Comparison of ENCODE assay signal across 2 cellular contexts in genomic region chr1:150536836-150537731, GRCh38.
TF ChIP-seq lines count a peak whose summit lies in the region.

No MANE protein-coding gene starts in this region.

TF ChIP-seq in HCT116, 20 proteins besides CTCF, POLR2A, EP300 and RAD21:
- TF ChIP-seq POLR2AphosphoS5 (IDR thresholded peaks at IDR 0.05; ENCODE audit: low read depth, low read length) (no peak), EGR1 (IDR thresholded peaks at IDR 0.05; ENCODE audit: low read depth) (no peak), EZH2 (IDR thresholded peaks at IDR 0.05) (no peak), CBX3 (IDR thresholded peaks at IDR 0.05; ENCODE audit: low read depth) (no peak), EZH2phosphoT487 (IDR thresholded peaks at IDR 0.05; ENCODE audit: borderline replicate concordance) (no peak), SIN3A (IDR thresholded peaks at IDR 0.05; ENCODE audit: low read depth) (no peak), ATF3 (IDR thresholded peaks at IDR 0.05) (no peak), YY1 (IDR thresholded peaks at IDR 0.05; ENCODE audit: extremely low read depth, insufficient replicate concordance, low read depth, low read length) (no peak), FOSL1 (IDR thresholded peaks at IDR 0.05; ENCODE audit: low read depth) (no peak), ZBTB33 (IDR thresholded peaks at IDR 0.05; ENCODE audit: extremely low read depth, insufficient replicate concordance, low read length) (no peak), ELF1 (IDR thresholded peaks at IDR 0.05; ENCODE audit: borderline replicate concordance, low read depth) (no peak), TCF7L2 (IDR thresholded peaks at IDR 0.05; ENCODE audit: borderline replicate concordance, extremely low read depth, insufficient read depth, insufficient read length) (no peak), CEBPB (IDR thresholded peaks at IDR 0.05; ENCODE audit: low read depth) (no peak), MAX (IDR thresholded peaks at IDR 0.05) (no peak), ZFX (IDR thresholded peaks at IDR 0.05) (no peak), JUND (IDR thresholded peaks at IDR 0.05) (no peak)

TF ChIP-seq in WTC11, 78 proteins besides CTCF, POLR2A, EP300 and RAD21:
- no peak for TF ChIP-seq EMX1 (CRISPR knock-in tag; IDR thresholded peaks at IDR 0.05)
- TF ChIP-seq ATF1 (CRISPR knock-in tag; IDR thresholded peaks at IDR 0.05): no peak
- no peak for TF ChIP-seq CDX4 (CRISPR knock-in tag; IDR thresholded peaks at IDR 0.05; ENCODE audit: borderline replicate concordance)
- no peak for TF ChIP-seq ARID4B (CRISPR knock-in tag; IDR thresholded peaks at IDR 0.05; ENCODE audit: borderline replicate concordance)
- TF ChIP-seq GTF2I (CRISPR knock-in tag; conservative IDR thresholded peaks at IDR 0.05): no peak
- no peak for TF ChIP-seq ATF6 (CRISPR knock-in tag; IDR thresholded peaks at IDR 0.05)
- no peak for TF ChIP-seq AR (CRISPR knock-in tag; IDR thresholded peaks at IDR 0.05)
- no peak for TF ChIP-seq SP1 (CRISPR knock-in tag; conservative IDR thresholded peaks at IDR 0.05)
- TF ChIP-seq FOXJ3 (CRISPR knock-in tag; IDR thresholded peaks at IDR 0.05; ENCODE audit: borderline replicate concordance): no peak
- TF ChIP-seq OVOL2 (CRISPR knock-in tag; IDR thresholded peaks at IDR 0.05; ENCODE audit: borderline replicate concordance): no peak
